In genomic region chr14:58775130-58775529, GRCh38 we compare ENCODE assay signal across 6 cellular contexts.
A peak's percentile ranks its signal among the peaks of the same experiment; 100 is the strongest.
DNase-seq lines count a peak whose midpoint lies in the region; ATAC-seq, FAIRE-seq and TF ChIP-seq lines count a peak whose summit lies in the region.
"Not testable (repeated sequence)": the region's sequence is repeated elsewhere in the genome, so short reads cannot be mapped to it uniquely, and the experiment has no call there.

No MANE protein-coding gene starts in this region.

- H3K79me2 ChIP-seq in HepG2 (ENCODE audit: insufficient read depth, low read length); neural progenitor cell (ENCODE audit: low read depth): not testable (repeated sequence)

- H3K9ac ChIP-seq in HepG2 (ENCODE audit: insufficient read depth, low read depth, low read length); neural progenitor cell: not testable (repeated sequence)

- not testable (repeated sequence) for H3K27me3 Mint-ChIP-seq in brain; glutamatergic neuron (ENCODE audit: unreplicated experiment); neural progenitor cell (ENCODE audit: insufficient read depth, low read depth)

- peak; percentile 66 for FAIRE-seq in HTR-8/SVneo (lab: Jason Lieb, UNC)
- FAIRE-seq in bronchial epithelial cell (lab: Jason Lieb, UNC); HepG2 (lab: Jason Lieb, UNC): not testable (repeated sequence)

- not testable (repeated sequence) for ATAC-seq in HepG2

- BruUV-seq in HepG2 (replicated peaks; lab: Mats Ljungman, UMichigan) = not testable (repeated sequence)

- in situ Hi-C loops in HepG2 (cut with HindIII; ENCODE audit: extremely low pct_ligation_motif_present, low pct_unique_long_range_greater_than_20kb) = not testable (repeated sequence)

- H4K20me1 ChIP-seq in HepG2 (ENCODE audit: insufficient read depth, low read length); neural progenitor cell (ENCODE audit: low read depth): not testable (repeated sequence)

- H3K27ac Mint-ChIP-seq in brain (peak overlapping the region in 3 of 5 experiments; percentile 18 to 97 (median 62)), glutamatergic neuron (ENCODE audit: unreplicated experiment) (peak overlapping the region; percentile 7), neural progenitor cell (peak overlapping the region; percentile 28)

- not testable (repeated sequence) for H3K27me3 ChIP-seq in bronchial epithelial cell (ENCODE audit: control insufficient read depth, insufficient read depth, low read length); HepG2 (ENCODE audit: control insufficient read depth in 1 of 2, insufficient read depth in 2 of 2, low read length in 2 of 2); neural progenitor cell

- H3K4me3 ChIP-seq in bronchial epithelial cell (ENCODE audit: low read depth, low read length); HepG2 (replicated peaks in 1 of 3; ENCODE audit: insufficient read depth in 1 of 3, low read depth in 2 of 3, low read length in 3 of 3); neural progenitor cell: not testable (repeated sequence)

- not testable (repeated sequence) for TF ChIP-seq EP300 in HepG2 (IDR thresholded peaks at IDR 0.05; ENCODE audit: low read depth in 2 of 2, low read length in 2 of 2); HepG2 (CRISPR knock-in tag; IDR thresholded peaks at IDR 0.05; ENCODE audit: borderline replicate concordance)

- DNase-seq in HTR-8/SVneo (ENCODE audit: insufficient read length, low spot score); glutamatergic neuron; HepG2 (ENCODE audit: low spot score); neural progenitor cell (ENCODE audit: low spot score): not testable (repeated sequence)
- DNase-seq in bronchial epithelial cell (ENCODE audit: low read depth) = peak; percentile 16

- TF ChIP-seq CTCF in brain (conservative IDR thresholded peaks at IDR 0.05); bronchial epithelial cell (IDR thresholded peaks at IDR 0.05; ENCODE audit: insufficient read depth, low read length, severe bottlenecking); glutamatergic neuron (IDR thresholded peaks at IDR 0.05; ENCODE audit: partially characterized antibody, unreplicated experiment); HepG2 (CRISPR knock-in tag; IDR thresholded peaks at IDR 0.05); neural progenitor cell (IDR thresholded peaks at IDR 0.05): not testable (repeated sequence)

- not testable (repeated sequence) for H3K9me3 ChIP-seq in HepG2 (ENCODE audit: low read length); neural progenitor cell (ENCODE audit: low read depth)

- H3K4me3 Mint-ChIP-seq in brain = peak overlapping the region in 1 of 5 experiments; percentile 7
- H3K4me3 Mint-ChIP-seq in glutamatergic neuron (ENCODE audit: unreplicated experiment); neural progenitor cell: not testable (repeated sequence)

- 4% methylated on average over 4 of the region's 4 CpGs for WGBS in HepG2 (ENCODE audit: low lambda C conversion rate)

- not testable (repeated sequence) for H2AFZ ChIP-seq in HepG2 (ENCODE audit: low read length); neural progenitor cell (replicated peaks)

- H3K4me2 ChIP-seq in HepG2 (ENCODE audit: low read depth, low read length); neural progenitor cell: not testable (repeated sequence)

- TF ChIP-seq POLR2A in HepG2 (IDR thresholded peaks at IDR 0.05; ENCODE audit: insufficient read depth in 1 of 2, low read depth in 2 of 2, low read length in 2 of 2) = not testable (repeated sequence)

- not testable (repeated sequence) for H3K36me3 Mint-ChIP-seq in brain; glutamatergic neuron (ENCODE audit: unreplicated experiment); neural progenitor cell

- CTCF ChIA-PET in HepG2 (lab: Yijun Ruan, JAX; ENCODE audit: low intra/inter-chr PET ratio, low total read pairs) = not testable (repeated sequence)

- H3K9me3 Mint-ChIP-seq in brain (peaks cover 0 to 14% (median 5%) of the 10 kb centered on the region in 5 experiments), glutamatergic neuron (ENCODE audit: unreplicated experiment) (peaks cover 19% of the 10 kb centered on the region)
- not testable (repeated sequence) for H3K9me3 Mint-ChIP-seq in neural progenitor cell

- intact Hi-C loops in HepG2 (cut with micrococcal nuclease; ENCODE audit: unreplicated experiment) = not testable (repeated sequence)

- not testable (repeated sequence) for H3K4me1 ChIP-seq in HepG2 (ENCODE audit: insufficient read depth, low read length)
- peaks cover 37% of the 10 kb centered on the region for H3K4me1 ChIP-seq in neural progenitor cell

- not testable (repeated sequence) for H3K27ac ChIP-seq in HepG2 (ENCODE audit: extremely low read length, insufficient read depth, low read length); neural progenitor cell

- TF ChIP-seq RAD21 in HepG2 (CRISPR knock-in tag; IDR thresholded peaks at IDR 0.05) = not testable (repeated sequence)

- H3K4me1 Mint-ChIP-seq in brain (peaks cover 45% of the 10 kb centered on the region), glutamatergic neuron (ENCODE audit: low read depth, unreplicated experiment) (peaks cover 49% of the 10 kb centered on the region), neural progenitor cell (peaks cover 61% of the 10 kb centered on the region)

- not testable (repeated sequence) for H3K36me3 ChIP-seq in bronchial epithelial cell (ENCODE audit: control insufficient read depth, insufficient read depth, low read length); HepG2 (replicated peaks in 1 of 2; ENCODE audit: control insufficient read depth in 1 of 2, insufficient read depth in 2 of 2, low read length in 2 of 2); neural progenitor cell

- H3F3A ChIP-seq in neural progenitor cell (ENCODE audit: low read depth) = peaks cover 23% of the 10 kb centered on the region

- POLR2A ChIA-PET in HepG2 (lab: Yijun Ruan, JAX) = not testable (repeated sequence)

TF ChIP-seq in HepG2, 621 proteins besides CTCF, POLR2A, EP300 and RAD21:
- peak; percentile 72; the same call in 1 of the 2 replicates for TF ChIP-seq ZNF431 (CRISPR knock-in tag; IDR thresholded peaks at IDR 0.05; ENCODE audit: borderline replicate concordance, low read depth)

Comparison
In these comparisons a context has a peak if more than half of its experiments do, and no peak if none do; other contexts are left out.
1. H3K27ac Mint-ChIP-seq: peak in every context shown above with its lines; median percentile 62 in brain; 28 in neural progenitor cell; 7 in glutamatergic neuron.